ENCODE assay signal across 27 cellular contexts in the genomic region with DNA sequence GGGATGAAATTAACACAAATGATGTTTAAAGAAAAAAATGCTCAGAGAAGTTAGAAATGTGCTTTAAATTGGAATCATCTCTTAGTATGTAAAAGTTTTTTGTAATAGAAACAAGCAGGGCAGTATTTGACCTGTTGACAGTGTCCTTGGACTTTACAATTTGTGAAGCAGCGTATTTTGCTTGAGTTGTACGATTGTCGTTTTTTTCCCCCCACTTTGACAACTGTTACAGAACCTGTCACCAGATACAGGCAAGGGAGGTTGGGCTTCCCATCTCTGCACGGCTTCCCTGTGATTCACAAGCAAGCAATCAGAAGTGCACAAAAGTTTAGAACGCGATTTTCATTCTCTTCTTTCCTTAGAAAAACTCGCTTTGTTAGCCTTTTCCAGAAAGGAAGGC.
"Had no signal": no experiment of that assay in that cellular context is flagged by ENCODE, and none has a peak within 500 bp of the region (broad histone marks: within the 10 kb centered on the region; RNA-seq: fewer than 3 reads in every experiment).

No MANE protein-coding gene starts in this region.

- ATAC-seq: activated CD8-positive, alpha-beta memory T cell treated with anti-CD3 and anti-CD28 coated beads, Interleukin-2, amount 10 ng/mL, durations not matched to agents 7 days and 5 days; activated CD8-positive, alpha-beta T cell treated with anti-CD3 and anti-CD28 coated beads, Interleukin-2, amount 10 ng/mL, durations not matched to agents 7 days and 5 days; activated naive CD4-positive, alpha-beta T cell treated with anti-CD3 and anti-CD28 coated beads, Interleukin-2, amount 50 U/mL, for 72 hours had no signal

- H3K4me3 ChIP-seq: adrenal gland, cardiac muscle cell had no signal

- DNase-seq: activated B cell treated with CpG ODN at 0.5 μM for 24 hours; activated CD4-positive, alpha-beta memory T cell treated with anti-CD3 and anti-CD28 coated beads for 36 hours; activated CD4-positive, alpha-beta T cell treated with anti-CD3 and anti-CD28 coated beads for 4 hours; activated CD4-positive, alpha-beta T cell treated with anti-CD3 and anti-CD28 coated beads, Interleukin-2, amount 10 ng/mL, durations not matched to agents 24 days and 14 days; activated CD4-positive, alpha-beta T cell treated with anti-CD3 and anti-CD28 coated beads, Interleukin-2, amount 50 U/mL, for 1 hour; activated CD4-positive, alpha-beta T cell treated with anti-CD3 and anti-CD28 coated beads, Interleukin-2, amount 50 U/mL, for 4 hours; activated CD4-positive, CD25-positive, alpha-beta regulatory T cell treated with anti-CD3 and anti-CD28 coated beads, Interleukin-2, amount 50 U/mL, for 72 hours; activated CD8-positive, alpha-beta memory T cell treated with anti-CD3 and anti-CD28 coated beads, Interleukin-2, amount 10 ng/mL, durations not matched to agents 7 days and 5 days; activated CD8-positive, alpha-beta memory T cell treated with anti-CD3 and anti-CD28 coated beads, Interleukin-2, amount 50 U/mL, for 48 hours; activated CD8-positive, alpha-beta T cell treated with anti-CD3 and anti-CD28 coated beads, Interleukin-2, amount 10 ng/mL, durations not matched to agents 7 days and 5 days; activated effector memory CD4-positive, alpha-beta T cell treated with Interleukin-2 at 50 U/mL for 16 hours; activated gamma-delta T cell; activated naive CD4-positive, alpha-beta T cell treated with anti-CD3 and anti-CD28 coated beads for 36 hours; activated naive CD4-positive, alpha-beta T cell treated with anti-CD3 and anti-CD28 coated beads, Interleukin-2, amount 50 U/mL, for 16 hours; activated naive CD8-positive, alpha-beta T cell treated with anti-CD3 and anti-CD28 coated beads for 36 hours; activated T-cell treated with anti-CD3 and anti-CD28 coated beads, Interleukin-2, amount 50 U/mL, for 24 hours; activated T-cell treated with anti-CD3 and anti-CD28 coated beads, Interleukin-2, amount 50 U/mL, for 48 hours; amniotic stem cell; T-helper 1 cell; T-helper 2 cell; T-helper 9 cell had no signal

- H3K36me3 ChIP-seq: cardiac muscle cell had no signal

- H3K9me3 ChIP-seq: adrenal gland had no signal

- H3K27ac ChIP-seq: adrenal gland, cardiac muscle cell, VCaP had no signal

- FAIRE-seq: bronchial epithelial cell, TTC549 had no signal

- H3K27me3 ChIP-seq: adrenal gland, cardiac muscle cell had no signal
